Comparison of ENCODE assay signal across 14 cellular contexts in genomic region chr15:92662797-92663196, GRCh38. TPM values are rescaled to one million over a fixed set of nuclear protein-coding genes. Genes with fewer than 3 reads are reported as not detected.
DNase-seq lines count a peak whose midpoint lies in the region; ATAC-seq and TF ChIP-seq lines count a peak whose summit lies in the region.
"Had no signal": no experiment of that assay in that cellular context is flagged by ENCODE, and none has a peak within 500 bp of the region (broad histone marks: within the 10 kb centered on the region; RNA-seq: fewer than 3 reads in every experiment).

No MANE protein-coding gene starts in this region.

- H3K4me3 ChIP-seq in RWPE2 (ENCODE audit: severe bottlenecking), result no peak overlapping the region
- H3K4me3 ChIP-seq: hepatocyte, K562 had no signal

- H3K4me1 Mint-ChIP-seq in mesothelial cell of epicardium, result peaks cover 34% of the 10 kb centered on the region

- no peaks in the 10 kb centered on the region for H3K9me3 ChIP-seq in RWPE2 (ENCODE audit: severe bottlenecking)

- no peak overlapping the region for H3K4me3 Mint-ChIP-seq in mesothelial cell of epicardium
- H3K4me3 Mint-ChIP-seq: activated naive CD8-positive, alpha-beta T cell treated with anti-CD3 and anti-CD28 coated beads, Interleukin-2, amount 50 U/mL, for 24 hours had no signal

- H3K27me3 Mint-ChIP-seq in mesothelial cell of epicardium (ENCODE audit: low read depth), result peaks cover 4% of the 10 kb centered on the region

- H3K36me3 ChIP-seq in RWPE2 (ENCODE audit: low read depth), result no peaks in the 10 kb centered on the region

- peaks cover 30% of the 10 kb centered on the region for H3K27me3 ChIP-seq in RWPE2 (ENCODE audit: insufficient read depth, poor library complexity, severe bottlenecking)
- H3K27me3 ChIP-seq: hepatocyte had no signal

- no peaks in the 10 kb centered on the region for H3K4me1 ChIP-seq in RWPE2 (ENCODE audit: insufficient read depth, poor library complexity, severe bottlenecking)

- no peak overlapping the region for H3K27ac ChIP-seq in RWPE2 (ENCODE audit: poor library complexity, severe bottlenecking)
- H3K27ac ChIP-seq: hepatocyte had no signal

- H3K36me3 Mint-ChIP-seq in mesothelial cell of epicardium, result no peaks in the 10 kb centered on the region

- DNase-seq in RWPE2 (ENCODE audit: low spot score), result no peak
- DNase-seq in mesothelial cell of epicardium (ENCODE audit: low spot score in 2 of 2, unreplicated experiment in 2 of 2), result no peak
- no peak for DNase-seq in T-helper 1 cell
- DNase-seq in HT-29 (ENCODE audit: low spot score), result no peak
- DNase-seq: NK-92 treated with Interleukin-12 subunit alpha and Interleukin-12 subunit beta, amount 100 ng/mL, for 24 hours; right cardiac atrium; Right ventricle myocardium superior had no signal

- no peak overlapping the region for H3K27ac Mint-ChIP-seq in mesothelial cell of epicardium
- H3K27ac Mint-ChIP-seq: activated naive CD8-positive, alpha-beta T cell treated with anti-CD3 and anti-CD28 coated beads, Interleukin-2, amount 50 U/mL, for 24 hours had no signal

- ATAC-seq in GM18867 (IDR thresholded peaks at IDR 0.05; ENCODE audit: unreplicated experiment) (peak; percentile 15), GM21381 (IDR thresholded peaks at IDR 0.05; ENCODE audit: unreplicated experiment) (peak; percentile 21), HG02885 (IDR thresholded peaks at IDR 0.05; ENCODE audit: poor library complexity, unreplicated experiment) (peak; percentile 21), RWPE2 (ENCODE audit: low read depth) (peak; percentile 46), HG03520 (IDR thresholded peaks at IDR 0.05; ENCODE audit: unreplicated experiment) (no peak)
- ATAC-seq: K562, right cardiac atrium had no signal

- no peaks in the 10 kb centered on the region for H3K9me3 Mint-ChIP-seq in mesothelial cell of epicardium
- H3K9me3 Mint-ChIP-seq: activated naive CD8-positive, alpha-beta T cell treated with anti-CD3 and anti-CD28 coated beads, Interleukin-2, amount 50 U/mL, for 24 hours had no signal

- no peak for TF ChIP-seq CTCF in RWPE2 (IDR thresholded peaks at IDR 0.05; ENCODE audit: poor library complexity, severe bottlenecking)
- no peak for TF ChIP-seq CTCF in mesothelial cell of epicardium (IDR thresholded peaks at IDR 0.05; ENCODE audit: unreplicated experiment)

RNA-seq across cellular contexts. Expression of gene FAM174B, which starts 7.2 kb away (rescaled TPM):
- 18.8 to 20.7 TPM (median 19.1 TPM) in 3 replicates for total RNA-seq in mesothelial cell of epicardium
- 14.4 and 19.7 TPM in 2 replicates for total RNA-seq in HT-29 (2014; rRNA removed; shearing (Covaris generic))
